20 cellular contexts compared by ENCODE assay signal in genomic region chr1:3886106-3886670, GRCh38. TPM values are rescaled to one million over a fixed set of nuclear protein-coding genes. Genes with fewer than 3 reads are reported as not detected.
A peak's percentile ranks its signal among the peaks of the same experiment; 100 is the strongest.
DNase-seq lines count a peak whose midpoint lies in the region; ATAC-seq, FAIRE-seq and TF ChIP-seq lines count a peak whose summit lies in the region.
"Had no signal": no experiment of that assay in that cellular context is flagged by ENCODE, and none has a peak within 500 bp of the region (broad histone marks: within the 10 kb centered on the region; RNA-seq: fewer than 3 reads in every experiment).

No MANE protein-coding gene starts in this region.

- WGBS in mammary epithelial cell (ENCODE audit: low coverage, missing lambda C conversion rate), result 92% methylated on average over 9 of the region's 15 CpGs

- H3K36me3 ChIP-seq in CD8-positive, alpha-beta memory T cell (ENCODE audit: insufficient read depth, low read length), result peaks cover 24% of the 10 kb centered on the region
- peaks cover 15% of the 10 kb centered on the region for H3K36me3 ChIP-seq in bronchial epithelial cell (ENCODE audit: control insufficient read depth, insufficient read depth, low read length)
- peaks cover 14% of the 10 kb centered on the region for H3K36me3 ChIP-seq in mammary epithelial cell (ENCODE audit: insufficient read depth, low read length)

- peak; percentile 52 for FAIRE-seq in bronchial epithelial cell (lab: Jason Lieb, UNC)
- FAIRE-seq: A204.1, GM12891, GM18507 had no signal

- POLR2A ChIA-PET in activated CD8-positive, alpha-beta T cell treated with anti-CD3 and anti-CD28 coated beads, Interleukin-2, amount 10 ng/mL, durations not matched to agents 7 days and 5 days (lab: Charles Lee), result interaction anchor here (1.6 kb wide), 1 partner anchor 9 kb away, joined by 3 read pairs; no protein-coding TSS in a partner anchor
- POLR2A ChIA-PET in activated CD8-positive, alpha-beta T cell treated with anti-CD3 and anti-CD28 coated beads for 36 hours (lab: Charles Lee), result no interaction called here
- POLR2A ChIA-PET in CD8-positive, alpha-beta memory T cell (lab: Charles Lee), result no interaction called here

- TF ChIP-seq CTCF in activated CD8-positive, alpha-beta T cell treated with anti-CD3 and anti-CD28 coated beads for 36 hours (IDR thresholded peaks at IDR 0.05), result no peak
- TF ChIP-seq CTCF in bronchial epithelial cell (IDR thresholded peaks at IDR 0.05; ENCODE audit: insufficient read depth, low read length, severe bottlenecking), result no peak
- no peak for TF ChIP-seq CTCF in neural crest cell (conservative IDR thresholded peaks at IDR 0.05)
- TF ChIP-seq CTCF in mammary epithelial cell (conservative IDR thresholded peaks at IDR 0.05 in 1 of 2, IDR thresholded peaks at IDR 0.05 in 1 of 2; ENCODE audit: extremely low read depth in 1 of 2, insufficient read depth in 1 of 2, low read depth in 1 of 2, low read length in 2 of 2), result no peak

- H3K9me3 ChIP-seq in CD8-positive, alpha-beta memory T cell (ENCODE audit: low read length), result no peaks in the 10 kb centered on the region
- no peaks in the 10 kb centered on the region for H3K9me3 ChIP-seq in mammary epithelial cell (replicated peaks; ENCODE audit: insufficient read depth, low read length)

- in situ Hi-C loops in mammary epithelial cell (cut with MboI; ENCODE audit: low sequenced_read_pairs in 2 of 2), result no loop called here

- H3K27me3 Mint-ChIP-seq in activated CD8-positive, alpha-beta T cell treated with anti-CD3 and anti-CD28 coated beads, Interleukin-2, amount 10 ng/mL, durations not matched to agents 7 days and 5 days (ENCODE audit: low read depth), result no peaks in the 10 kb centered on the region
- H3K27me3 Mint-ChIP-seq in activated CD8-positive, alpha-beta T cell treated with anti-CD3 and anti-CD28 coated beads for 36 hours, result no peaks in the 10 kb centered on the region
- H3K27me3 Mint-ChIP-seq in CD8-positive, alpha-beta memory T cell, result no peaks in the 10 kb centered on the region
- no peaks in the 10 kb centered on the region for H3K27me3 Mint-ChIP-seq in neural crest cell (ENCODE audit: low read depth)

- H3K4me3 ChIP-seq in CD8-positive, alpha-beta memory T cell (ENCODE audit: low read length), result no peak overlapping the region
- no peak overlapping the region for H3K4me3 ChIP-seq in bronchial epithelial cell (ENCODE audit: low read depth, low read length)
- H3K4me3 ChIP-seq in mammary epithelial cell (replicated peaks in 1 of 3; ENCODE audit: insufficient read depth in 1 of 3, low read depth in 2 of 3, low read length in 3 of 3), result no peak overlapping the region

- no TSS peak for BruUV-seq in mammary epithelial cell (replicated peaks; lab: Mats Ljungman, UMichigan)

- H3K79me2 ChIP-seq in mammary epithelial cell (ENCODE audit: insufficient read depth, low read length), result no peaks in the 10 kb centered on the region

- H3K27me3 ChIP-seq in CD8-positive, alpha-beta memory T cell (ENCODE audit: insufficient read depth, low read length, poor library complexity, severe bottlenecking), result no peaks in the 10 kb centered on the region
- H3K27me3 ChIP-seq in bronchial epithelial cell (ENCODE audit: control insufficient read depth, insufficient read depth, low read length), result no peaks in the 10 kb centered on the region
- no peaks in the 10 kb centered on the region for H3K27me3 ChIP-seq in mammary epithelial cell (ENCODE audit: insufficient read depth, low read length)

- intact Hi-C loops in activated CD8-positive, alpha-beta T cell treated with anti-CD3 and anti-CD28 coated beads for 36 hours (cut with micrococcal nuclease), result no loop called here
- intact Hi-C loops in mammary epithelial cell (cut with micrococcal nuclease), result no loop called here

- H3K36me3 Mint-ChIP-seq in activated CD8-positive, alpha-beta T cell treated with anti-CD3 and anti-CD28 coated beads, Interleukin-2, amount 10 ng/mL, durations not matched to agents 7 days and 5 days (ENCODE audit: low read depth), result peaks cover 44% of the 10 kb centered on the region
- H3K36me3 Mint-ChIP-seq in activated CD8-positive, alpha-beta T cell treated with anti-CD3 and anti-CD28 coated beads for 36 hours (ENCODE audit: low read depth), result peaks cover 37% of the 10 kb centered on the region
- H3K36me3 Mint-ChIP-seq in CD8-positive, alpha-beta memory T cell, result peaks cover 5 to 76% (median 20%) of the 10 kb centered on the region in 3 donors
- H3K36me3 Mint-ChIP-seq in neural crest cell (ENCODE audit: low read depth), result peaks cover 9% of the 10 kb centered on the region

- H3K4me1 ChIP-seq in CD8-positive, alpha-beta memory T cell (ENCODE audit: insufficient read depth, low read length), result peaks cover 8% of the 10 kb centered on the region
- H3K4me1 ChIP-seq in mammary epithelial cell (ENCODE audit: insufficient read depth, low read length), result no peaks in the 10 kb centered on the region

- H3K9ac ChIP-seq in mammary epithelial cell (ENCODE audit: insufficient read depth, low read length), result no peak overlapping the region

- no peak for DNase-seq in activated CD8-positive, alpha-beta T cell treated with anti-CD3 and anti-CD28 coated beads, Interleukin-2, amount 10 ng/mL, durations not matched to agents 7 days and 5 days
- DNase-seq in activated CD8-positive, alpha-beta T cell treated with anti-CD3 and anti-CD28 coated beads for 36 hours, result no peak
- peak in 1 of 5 donors; percentile 33 for DNase-seq in CD8-positive, alpha-beta memory T cell
- DNase-seq in bronchial epithelial cell (ENCODE audit: low read depth), result no peak
- DNase-seq in neural crest cell (ENCODE audit: low read depth, low spot score), result no peak
- DNase-seq in mammary epithelial cell, result no peak
- DNase-seq in AG08395 (ENCODE audit: low spot score), result no peak
- DNase-seq in superior temporal gyrus (ENCODE audit: extremely low spot score), result no peak
- DNase-seq: CD8-positive, alpha-beta T cell; GOT3; KG1; NCI-H1105 treated with DMSO at 0.1 percent for 48 hours; NCI-H1694; NCI-H2227 treated with DMSO at 0.1 percent for 48 hours; NCI-H510A treated with DMSO at 0.1 percent for 48 hours; NCI-H774; RPMI8226 had no signal

- no peak overlapping the region for H2AFZ ChIP-seq in mammary epithelial cell (ENCODE audit: low read depth, low read length)

- H3K4me2 ChIP-seq in mammary epithelial cell (ENCODE audit: insufficient read depth, low read depth, low read length), result no peak overlapping the region

- no peaks in the 10 kb centered on the region for H3K9me3 Mint-ChIP-seq in activated CD8-positive, alpha-beta T cell treated with anti-CD3 and anti-CD28 coated beads, Interleukin-2, amount 10 ng/mL, durations not matched to agents 7 days and 5 days (ENCODE audit: insufficient read depth)
- no peaks in the 10 kb centered on the region for H3K9me3 Mint-ChIP-seq in activated CD8-positive, alpha-beta T cell treated with anti-CD3 and anti-CD28 coated beads for 36 hours
- no peaks in the 10 kb centered on the region for H3K9me3 Mint-ChIP-seq in CD8-positive, alpha-beta memory T cell
- no peaks in the 10 kb centered on the region for H3K9me3 Mint-ChIP-seq in neural crest cell
- H3K9me3 Mint-ChIP-seq: CD8-positive, alpha-beta T cell had no signal

- peaks cover 23% of the 10 kb centered on the region for H3K4me1 Mint-ChIP-seq in activated CD8-positive, alpha-beta T cell treated with anti-CD3 and anti-CD28 coated beads, Interleukin-2, amount 10 ng/mL, durations not matched to agents 7 days and 5 days (ENCODE audit: low read depth)
- peaks cover 22% of the 10 kb centered on the region for H3K4me1 Mint-ChIP-seq in activated CD8-positive, alpha-beta T cell treated with anti-CD3 and anti-CD28 coated beads for 36 hours (ENCODE audit: low read depth)
- H3K4me1 Mint-ChIP-seq in CD8-positive, alpha-beta memory T cell, result peaks cover 13 to 39% (median 21%) of the 10 kb centered on the region in 3 donors
- H3K4me1 Mint-ChIP-seq in neural crest cell, result no peaks in the 10 kb centered on the region

- H3K27ac ChIP-seq in CD8-positive, alpha-beta memory T cell (ENCODE audit: low read depth, low read length), result no peak overlapping the region
- no peak overlapping the region for H3K27ac ChIP-seq in mammary epithelial cell (ENCODE audit: insufficient read depth, low read depth, low read length)

- no peak for ATAC-seq in activated CD8-positive, alpha-beta T cell treated with anti-CD3 and anti-CD28 coated beads, Interleukin-2, amount 10 ng/mL, durations not matched to agents 7 days and 5 days
- ATAC-seq in activated CD8-positive, alpha-beta T cell treated with anti-CD3 and anti-CD28 coated beads for 36 hours, result no peak
- ATAC-seq: CD8-positive, alpha-beta T cell had no signal

- dilution Hi-C loops in mammary epithelial cell (cut with HindIII; ENCODE audit: low sequenced_read_pairs), result no loop called here

- CTCF ChIA-PET in activated CD8-positive, alpha-beta T cell treated with anti-CD3 and anti-CD28 coated beads, Interleukin-2, amount 10 ng/mL, durations not matched to agents 7 days and 5 days (lab: Charles Lee), result interaction anchor here (0.6 kb wide), 1 partner anchor 273 kb away, joined by 3 read pairs; no protein-coding TSS in a partner anchor
- CTCF ChIA-PET in activated CD8-positive, alpha-beta T cell treated with anti-CD3 and anti-CD28 coated beads for 36 hours (lab: Charles Lee), result no interaction called here
- CTCF ChIA-PET in CD8-positive, alpha-beta memory T cell (lab: Charles Lee), result no interaction called here
- CTCF ChIA-PET in mammary epithelial cell (lab: Charles Lee; ENCODE audit: low non-redundant PET), result no interaction called here

- no peak overlapping the region for H3K4me3 Mint-ChIP-seq in activated CD8-positive, alpha-beta T cell treated with anti-CD3 and anti-CD28 coated beads, Interleukin-2, amount 10 ng/mL, durations not matched to agents 7 days and 5 days
- H3K4me3 Mint-ChIP-seq in activated CD8-positive, alpha-beta T cell treated with anti-CD3 and anti-CD28 coated beads for 36 hours, result no peak overlapping the region
- no peak overlapping the region for H3K4me3 Mint-ChIP-seq in CD8-positive, alpha-beta memory T cell
- H3K4me3 Mint-ChIP-seq in neural crest cell, result no peak overlapping the region
- H3K4me3 Mint-ChIP-seq: CD8-positive, alpha-beta T cell had no signal

- H4K20me1 ChIP-seq in mammary epithelial cell (ENCODE audit: insufficient read depth, low read length), result no peaks in the 10 kb centered on the region

- peak overlapping the region; percentile 60 for H3K27ac Mint-ChIP-seq in activated CD8-positive, alpha-beta T cell treated with anti-CD3 and anti-CD28 coated beads, Interleukin-2, amount 10 ng/mL, durations not matched to agents 7 days and 5 days
- H3K27ac Mint-ChIP-seq in activated CD8-positive, alpha-beta T cell treated with anti-CD3 and anti-CD28 coated beads for 36 hours, result no peak overlapping the region
- peak overlapping the region in 6 of 8 donors; percentile 18 to 85 (median 48) for H3K27ac Mint-ChIP-seq in CD8-positive, alpha-beta memory T cell
- H3K27ac Mint-ChIP-seq in neural crest cell (ENCODE audit: unreplicated experiment), result peak overlapping the region; percentile 78
- H3K27ac Mint-ChIP-seq: CD8-positive, alpha-beta T cell had no signal

RNA-seq across cellular contexts. Expression of gene C1orf174, which starts 13.9 kb away (rescaled TPM):
- 10 to 100 TPM; 28.5 TPM for total RNA-seq in activated CD8-positive, alpha-beta T cell treated with anti-CD3 and anti-CD28 coated beads, Interleukin-2, amount 10 ng/mL, durations not matched to agents 7 days and 5 days
- total RNA-seq in activated CD8-positive, alpha-beta T cell treated with anti-CD3 and anti-CD28 coated beads for 36 hours, result 10 to 100 TPM; 43.7 to 44.0 TPM
- total RNA-seq in CD8-positive, alpha-beta memory T cell, result 10 to 100 TPM; 49.7 to 51.8 TPM
- polyA plus RNA-seq in CD8-positive, alpha-beta memory T cell, result 31.1 TPM
- total RNA-seq in bronchial epithelial cell (36.5 and 45.3 TPM in 2 replicates), neural crest cell (36.8 and 39.6 TPM in 2 replicates), mammary epithelial cell (10 to 100 TPM; 26.8 to 30.8 TPM)
- polyA plus RNA-seq in mammary epithelial cell, result 41.3 TPM
- polyA minus RNA-seq in mammary epithelial cell, result 41.9 TPM

RNA-seq across cellular contexts. Expression of gene DFFB, which starts 28.9 kb away (rescaled TPM):
- 10 to 100 TPM in 1 of 2 experiments, 1 to 10 TPM in 1; 8.8 to 10.2 TPM for total RNA-seq in activated CD8-positive, alpha-beta T cell treated with anti-CD3 and anti-CD28 coated beads, Interleukin-2, amount 10 ng/mL, durations not matched to agents 7 days and 5 days
- 1 to 10 TPM; 9.3 to 9.7 TPM for total RNA-seq in activated CD8-positive, alpha-beta T cell treated with anti-CD3 and anti-CD28 coated beads for 36 hours
- 10 to 100 TPM; 10.9 to 14.6 TPM for total RNA-seq in CD8-positive, alpha-beta memory T cell
- polyA plus RNA-seq in CD8-positive, alpha-beta memory T cell, result 8.3 TPM
- total RNA-seq in bronchial epithelial cell (2.6 and 3.9 TPM in 2 replicates), neural crest cell (11.3 and 13.1 TPM in 2 replicates), mammary epithelial cell (1 to 10 TPM; 3.3 to 4.8 TPM)
- polyA plus RNA-seq in mammary epithelial cell, result 5.5 TPM
- polyA minus RNA-seq in mammary epithelial cell, result 6.7 TPM

RNA-seq across cellular contexts. Expression of gene CEP104, which starts 29.2 kb away (rescaled TPM):
- total RNA-seq in activated CD8-positive, alpha-beta T cell treated with anti-CD3 and anti-CD28 coated beads, Interleukin-2, amount 10 ng/mL, durations not matched to agents 7 days and 5 days, result 10 to 100 TPM; 41.2 to 47.0 TPM
- 10 to 100 TPM; 29.3 to 29.8 TPM for total RNA-seq in activated CD8-positive, alpha-beta T cell treated with anti-CD3 and anti-CD28 coated beads for 36 hours
- 10 to 100 TPM; 45.0 to 47.0 TPM for total RNA-seq in CD8-positive, alpha-beta memory T cell
- 29.4 TPM for polyA plus RNA-seq in CD8-positive, alpha-beta memory T cell
- total RNA-seq in bronchial epithelial cell (15.3 and 21.5 TPM in 2 replicates), neural crest cell (36.2 and 37.3 TPM in 2 replicates), mammary epithelial cell (10 to 100 TPM; 39.2 to 76.6 TPM)
- 26.1 TPM for polyA plus RNA-seq in mammary epithelial cell
- polyA minus RNA-seq in mammary epithelial cell, result 39.2 TPM
